ENCODE assay signal across 10 cellular contexts in the genomic region with DNA sequence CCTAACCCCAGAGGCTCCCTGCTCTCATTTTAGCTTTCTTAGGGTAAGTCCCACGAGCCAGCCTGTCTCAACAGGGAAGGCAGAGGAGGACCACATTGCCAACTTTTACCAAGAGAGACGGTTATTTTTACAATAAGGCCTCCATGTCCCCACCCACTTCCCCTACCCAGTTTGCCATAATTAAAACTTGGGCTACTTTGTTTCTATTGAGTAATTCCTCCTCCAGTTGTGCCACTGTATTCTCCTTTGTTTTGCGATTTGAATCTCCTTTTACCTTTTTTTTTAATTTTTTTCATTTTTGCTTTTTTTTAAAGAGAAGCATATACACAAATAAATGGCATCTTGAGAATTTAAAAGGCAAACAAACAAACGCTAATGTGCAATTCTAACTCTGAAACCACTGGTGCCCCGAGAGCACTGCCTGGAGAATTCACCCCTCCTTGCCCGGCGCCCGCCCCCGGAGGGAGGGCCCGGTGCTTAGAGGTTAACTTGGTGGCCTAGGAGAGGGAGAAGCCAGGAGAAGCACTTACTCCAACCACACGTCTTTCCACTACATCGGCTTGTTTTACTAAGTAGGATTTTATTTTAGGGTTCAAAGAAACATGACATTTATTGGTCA.
DNase-seq lines count a peak whose midpoint lies in the region; ATAC-seq and TF ChIP-seq lines count a peak whose summit lies in the region.
"Had no signal": no experiment of that assay in that cellular context is flagged by ENCODE, and none has a peak within 500 bp of the region (broad histone marks: within the 10 kb centered on the region; RNA-seq: fewer than 3 reads in every experiment).

No MANE protein-coding gene starts in this region.

- H2AFZ ChIP-seq in H9 (ENCODE audit: low read length): no peak overlapping the region

- H3K36me3 ChIP-seq in SJSA1 (no peaks in the 10 kb centered on the region), esophagus muscularis mucosa (peaks cover 19 to 61% (median 33%) of the 10 kb centered on the region in 4 donors), gastrocnemius medialis (peaks cover 0 to 33% of the 10 kb centered on the region in 2 donors), sigmoid colon (peaks cover 0 to 51% (median under 1%) of the 10 kb centered on the region in 4 donors)

- H3K18ac ChIP-seq in H9 (ENCODE audit: insufficient read length, low read depth, low read length): no peak overlapping the region

- H3K4me1 ChIP-seq in H9 (ENCODE audit: insufficient read depth, low read length) (no peaks in the 10 kb centered on the region; the same call in 1 of the 2 replicates), SJSA1 (replicated peaks) (peaks cover 32% of the 10 kb centered on the region), esophagus muscularis mucosa (peaks cover 35 to 53% (median 47%) of the 10 kb centered on the region in 4 donors), gastrocnemius medialis (peaks cover 0 to 26% of the 10 kb centered on the region in 2 donors), sigmoid colon (peaks cover 0 to 9% (median 2%) of the 10 kb centered on the region in 4 donors)

- TF ChIP-seq CTCF in H9 (conservative IDR thresholded peaks at IDR 0.05) (no peak), esophagus muscularis mucosa (IDR thresholded peaks at IDR 0.05) (no peak), gastrocnemius medialis (IDR thresholded peaks at IDR 0.05 in 4 of 5, conservative IDR thresholded peaks at IDR 0.05 in 1 of 5) (no peak), sigmoid colon (IDR thresholded peaks at IDR 0.05) (no peak)

- H3K4me2 ChIP-seq in H9 (ENCODE audit: insufficient read depth, insufficient read length, low read length): no peak overlapping the region

- H3K23ac ChIP-seq in H9 (ENCODE audit: insufficient read length, low read depth, low read length): no peak overlapping the region

- H3K27me3 Mint-ChIP-seq in H9 (ENCODE audit: low read depth): no peaks in the 10 kb centered on the region

- no peak overlapping the region for H3K56ac ChIP-seq in H9 (ENCODE audit: insufficient read length, low read depth, low read length)

- H3K9me3 ChIP-seq in H9 (ENCODE audit: control insufficient read depth, low read depth, low read length) (no peaks in the 10 kb centered on the region), SJSA1 (replicated peaks) (no peaks in the 10 kb centered on the region), esophagus muscularis mucosa (no peaks in the 10 kb centered on the region), gastrocnemius medialis (no peaks in the 10 kb centered on the region), sigmoid colon (no peaks in the 10 kb centered on the region)

- H4K5ac ChIP-seq in H9 (ENCODE audit: insufficient read length, low read depth, low read length): no peak overlapping the region

- H4K20me1 ChIP-seq in H9 (ENCODE audit: control insufficient read depth, insufficient read depth, insufficient read length): no peaks in the 10 kb centered on the region

- H2BK12ac ChIP-seq in H9 (ENCODE audit: insufficient read length, low read depth, low read length): no peak overlapping the region

- WGBS in H9 (ENCODE audit: extremely low coverage, insufficient read length, low lambda C conversion rate): no CpG with 5 or more reads among the region's 12 CpGs
- 57% methylated on average over 12 of the region's 12 CpGs for WGBS in esophagus muscularis mucosa
- WGBS in sigmoid colon, 2 donors: 73 to 82% methylated on average over 12 of the region's 12 CpGs

- no peak overlapping the region; a peak in 2 of 5 replicates for H3K4me3 Mint-ChIP-seq in H9

- H3K23me2 ChIP-seq in H9 (ENCODE audit: insufficient read length, low read depth, low read length, poor library complexity, severe bottlenecking): no peaks in the 10 kb centered on the region

- intact Hi-C loops in esophagus muscularis mucosa (cut with DNase I): no loop called here
- intact Hi-C loops in gastrocnemius medialis (cut with DNase I; ENCODE audit: low total_unique reads): no loop called here
- intact Hi-C loops in sigmoid colon (cut with DNase I): no loop called here

- no peak overlapping the region for H2BK20ac ChIP-seq in H9 (ENCODE audit: low read depth, low read length, poor library complexity, severe bottlenecking)

- H3K79me2 ChIP-seq in H9 (ENCODE audit: insufficient read depth, low read length): no peaks in the 10 kb centered on the region

- peak overlapping the region; percentile 5 to 84 (median 84); a peak in 4 of 7 replicates for H3K27ac Mint-ChIP-seq in H9

- no peak overlapping the region for H3K14ac ChIP-seq in H9 (ENCODE audit: insufficient read depth, low read length)

- H2BK120ac ChIP-seq in H9 (ENCODE audit: low read depth, low read length, poor library complexity, severe bottlenecking): no peak overlapping the region

- H3K27ac ChIP-seq in H9 (ENCODE audit: insufficient read length, low read depth, low read length) (no peak overlapping the region), SJSA1 (peak overlapping the region; percentile 61), esophagus muscularis mucosa (replicated peaks in 1 of 4) (peak overlapping the region; percentile 30 to 52 (median 38)), gastrocnemius medialis (peak overlapping the region in 3 of 4 donors; percentile 5 to 29 (median 24)), sigmoid colon (peak overlapping the region in 1 of 4 donors; percentile 21)

- H3K27me3 ChIP-seq in H9 (ENCODE audit: insufficient read depth, low read length): no peaks in the 10 kb centered on the region
- H3K27me3 ChIP-seq in SJSA1 (replicated peaks): no peaks in the 10 kb centered on the region
- no peaks in the 10 kb centered on the region for H3K27me3 ChIP-seq in esophagus muscularis mucosa
- H3K27me3 ChIP-seq in gastrocnemius medialis: no peaks in the 10 kb centered on the region
- no peaks in the 10 kb centered on the region for H3K27me3 ChIP-seq in sigmoid colon

- peaks cover 0 to 3% (median 0%) of the 10 kb centered on the region in 3 experiments; a peak in 1 of 7 replicates for H3K36me3 Mint-ChIP-seq in H9 (ENCODE audit: insufficient read depth in 1 of 3, low read depth in 3 of 3)

- DNase-seq in H9: no peak
- DNase-seq in SJSA1 (ENCODE audit: low read depth in 1 of 2, low spot score in 2 of 2): peak in 1 of 2 experiments; percentile 66
- no peak for DNase-seq in esophagus muscularis mucosa (ENCODE audit: extremely low spot score)
- no peak for DNase-seq in gastrocnemius medialis
- no peak for DNase-seq in sigmoid colon
- DNase-seq in activated CD4-positive, alpha-beta T cell treated with anti-CD3 and anti-CD28 coated beads for 48 hours: no peak
- no peak for DNase-seq in NCI-H2171 (lab: John Stamatoyannopoulos, UW)
- DNase-seq: activated T-cell treated with anti-CD3 and anti-CD28 coated beads, Interleukin-2, amount 50 U/mL, for 48 hours; nucleus accumbens had no signal

- H3K9me3 Mint-ChIP-seq in H9: no peaks in the 10 kb centered on the region

- no peak overlapping the region for H4K91ac ChIP-seq in H9 (ENCODE audit: insufficient read length, low read depth, low read length)

- no peak overlapping the region for H3T11ph ChIP-seq in H9 (ENCODE audit: low read length)

- in situ Hi-C loops in gastrocnemius medialis (cut with MboI; ENCODE audit: low sequenced_read_pairs in 4 of 4): no loop called here

- H4K8ac ChIP-seq in H9 (replicated peaks; ENCODE audit: insufficient read length, low read depth, low read length): no peak overlapping the region

- no peak for ATAC-seq in gastrocnemius medialis
- no peak for ATAC-seq in GM18511 (IDR thresholded peaks at IDR 0.05; ENCODE audit: unreplicated experiment)

- no peak overlapping the region for H3K4ac ChIP-seq in H9 (ENCODE audit: low read depth, low read length)

- H3K4me1 Mint-ChIP-seq in H9: peaks cover 21 to 34% of the 10 kb centered on the region in 2 experiments

- H2AK5ac ChIP-seq in H9 (ENCODE audit: insufficient read length, low read length): no peak overlapping the region

- no peak overlapping the region for H2BK15ac ChIP-seq in H9 (ENCODE audit: low read depth, low read length)

- no peak overlapping the region for H2BK5ac ChIP-seq in H9 (ENCODE audit: insufficient read length, low read length)

- H3K9ac ChIP-seq in H9 (ENCODE audit: extremely low read depth, insufficient read length, low read length): no peak overlapping the region

- no peak for TF ChIP-seq EP300 in esophagus muscularis mucosa (IDR thresholded peaks at IDR 0.05)
- TF ChIP-seq EP300 in sigmoid colon (IDR thresholded peaks at IDR 0.05): no peak

- H3K79me1 ChIP-seq in H9 (ENCODE audit: insufficient read depth, low read depth, low read length, poor library complexity, severe bottlenecking): no peaks in the 10 kb centered on the region

- no peak overlapping the region for H3K4me3 ChIP-seq in SJSA1
- no peak overlapping the region for H3K4me3 ChIP-seq in esophagus muscularis mucosa
- no peak overlapping the region for H3K4me3 ChIP-seq in gastrocnemius medialis
- H3K4me3 ChIP-seq in sigmoid colon: no peak overlapping the region

- TF ChIP-seq POLR2A in esophagus muscularis mucosa (IDR thresholded peaks at IDR 0.05; ENCODE audit: low read depth): no peak
- TF ChIP-seq POLR2A in gastrocnemius medialis (IDR thresholded peaks at IDR 0.05): no peak
- no peak for TF ChIP-seq POLR2A in sigmoid colon (IDR thresholded peaks at IDR 0.05)
